ENCODE assay signal across 1 cellular context in the genomic region with DNA sequence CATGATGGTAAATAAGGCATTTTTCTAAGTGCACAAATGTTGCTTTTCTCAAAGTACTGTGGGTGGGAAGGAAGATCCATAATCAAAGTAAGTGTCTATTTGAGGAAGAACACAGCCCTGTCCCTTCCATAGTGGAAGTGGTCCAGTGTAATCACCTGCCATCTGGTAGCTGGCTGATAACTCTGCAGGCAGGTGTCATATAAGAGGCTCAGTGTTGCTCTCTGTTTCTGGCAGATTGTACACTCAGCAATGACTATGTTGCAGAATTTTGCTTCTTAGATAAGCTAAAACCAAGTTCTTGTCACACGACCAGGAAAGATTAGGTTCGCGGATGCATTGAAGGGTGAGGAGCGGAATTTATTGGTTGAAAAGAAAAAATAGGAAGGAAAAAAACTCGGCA.
A peak's percentile ranks its signal among the peaks of the same experiment; 100 is the strongest.
TF ChIP-seq lines count a peak whose summit lies in the region.

No MANE protein-coding gene starts in this region.

TF ChIP-seq in K562, 482 proteins besides CTCF, POLR2A, EP300 and RAD21 (continued from another document and continues in another):
- TF ChIP-seq MEF2A (IDR thresholded peaks at IDR 0.05; ENCODE audit: control insufficient read depth, low read depth, low read length) (peak; percentile 34; the same call in 1 of the 2 replicates), MTA2 (IDR thresholded peaks at IDR 0.05; ENCODE audit: low read depth) (peak; percentile 95), PURB (CRISPR knock-in tag; IDR thresholded peaks at IDR 0.05; ENCODE audit: low read depth) (no peak), THRAP3 (IDR thresholded peaks at IDR 0.05; ENCODE audit: borderline replicate concordance) (no peak), DMBX1 (CRISPR knock-in tag; IDR thresholded peaks at IDR 0.05; ENCODE audit: borderline replicate concordance) (peak; percentile 81), ARNT (IDR thresholded peaks at IDR 0.05) (peak; percentile 58 to 80; a peak in 2 of 4 replicates), ZKSCAN8 (CRISPR knock-in tag; IDR thresholded peaks at IDR 0.05) (peak; percentile 72), ZNF140 (CRISPR knock-in tag; IDR thresholded peaks at IDR 0.05) (no peak), ERF (CRISPR knock-in tag; IDR thresholded peaks at IDR 0.05) (no peak), PYGO2 (tag; IDR thresholded peaks at IDR 0.05) (0 out of 2 replicates have a peak, but pooled peaks have one; percentile 35), IFI16 (CRISPR knock-in tag; IDR thresholded peaks at IDR 0.05) (no peak), PML (IDR thresholded peaks at IDR 0.05; ENCODE audit: low read length) (peak; percentile 98), STAT5A (IDR thresholded peaks at IDR 0.05; ENCODE audit: borderline replicate concordance, low read length) (peak; percentile 93), RBFOX2 (IDR thresholded peaks at IDR 0.05; ENCODE audit: low read depth, low read length) (no peak), YBX1 (IDR thresholded peaks at IDR 0.05) (no peak), MCM2 (IDR thresholded peaks at IDR 0.05; ENCODE audit: low read depth) (no peak), RBM17 (IDR thresholded peaks at IDR 0.05; ENCODE audit: borderline replicate concordance, low read depth, low read length) (no peak), IRF2 (CRISPR knock-in tag; IDR thresholded peaks at IDR 0.05) (no peak), GTF2F1 (IDR thresholded peaks at IDR 0.05; ENCODE audit: low read depth, low read length) (no peak), ATF1 (CRISPR knock-in tag; IDR thresholded peaks at IDR 0.05) (no peak), ATF1 (tag; IDR thresholded peaks at IDR 0.05) (peak; percentile 36; the same call in 1 of the 2 replicates), LARP7 (IDR thresholded peaks at IDR 0.05) (no peak), MAFG (tag; conservative IDR thresholded peaks at IDR 0.05) (peak; percentile 64), SMARCE1 (IDR thresholded peaks at IDR 0.05) (peak; percentile 88), SREBF2 (CRISPR knock-in tag; IDR thresholded peaks at IDR 0.05) (no peak), ZNF583 (CRISPR knock-in tag; IDR thresholded peaks at IDR 0.05) (no peak), PHF21A (IDR thresholded peaks at IDR 0.05; ENCODE audit: borderline replicate concordance, low read depth) (no peak), ZNF134 (CRISPR knock-in tag; conservative IDR thresholded peaks at IDR 0.05) (no peak), GATA2 (CRISPR knock-in tag; IDR thresholded peaks at IDR 0.05) (peak; percentile 88), NEUROD1 (IDR thresholded peaks at IDR 0.05; ENCODE audit: borderline replicate concordance, low read depth, low read length, partially characterized antibody) (no peak), SMAD3 (CRISPR knock-in tag; conservative IDR thresholded peaks at IDR 0.05) (no peak), MTA3 (IDR thresholded peaks at IDR 0.05; ENCODE audit: borderline replicate concordance) (no peak), HDAC1 (IDR thresholded peaks at IDR 0.05) (peak in 1 of 2 experiments; percentile 72; a peak in 2 of 4 replicates), DDX20 (tag; IDR thresholded peaks at IDR 0.05; ENCODE audit: low read depth) (no peak), SNIP1 (IDR thresholded peaks at IDR 0.05; ENCODE audit: low read depth) (no peak), JUND (IDR thresholded peaks at IDR 0.05; ENCODE audit: borderline replicate concordance, low read depth, low read length) (peak; percentile 68), JUND (tag; IDR thresholded peaks at IDR 0.05; ENCODE audit: borderline replicate concordance, low read depth, low read length) (peak; percentile 40; the same call in 1 of the 3 replicates), EP400 (IDR thresholded peaks at IDR 0.05) (no peak), MEF2D (tag; conservative IDR thresholded peaks at IDR 0.05; ENCODE audit: low read depth) (no peak), ZNF354B (CRISPR knock-in tag; IDR thresholded peaks at IDR 0.05) (no peak), PTRF (tag; IDR thresholded peaks at IDR 0.05) (no peak), ZNF778 (CRISPR knock-in tag; IDR thresholded peaks at IDR 0.05) (no peak), TEAD4 (IDR thresholded peaks at IDR 0.05; ENCODE audit: low read length) (peak; percentile 100), TEAD4 (CRISPR knock-in tag; IDR thresholded peaks at IDR 0.05; ENCODE audit: borderline replicate concordance) (no peak), NCOA2 (IDR thresholded peaks at IDR 0.05; ENCODE audit: partially characterized antibody in 2 of 2) (peak; percentile 44 to 49), TAF9B (IDR thresholded peaks at IDR 0.05; ENCODE audit: partially characterized antibody) (no peak), EHMT2 (IDR thresholded peaks at IDR 0.05) (no peak), LCOR (CRISPR knock-in tag; IDR thresholded peaks at IDR 0.05) (0 out of 2 replicates have a peak, but pooled peaks have one; percentile 29), NELFE (IDR thresholded peaks at IDR 0.05; ENCODE audit: insufficient read depth, insufficient read length) (no peak), SMARCA5 (IDR thresholded peaks at IDR 0.05) (no peak), NR1H2 (CRISPR knock-in tag; IDR thresholded peaks at IDR 0.05) (no peak)
- TF ChIP-seq, protein P1, sequence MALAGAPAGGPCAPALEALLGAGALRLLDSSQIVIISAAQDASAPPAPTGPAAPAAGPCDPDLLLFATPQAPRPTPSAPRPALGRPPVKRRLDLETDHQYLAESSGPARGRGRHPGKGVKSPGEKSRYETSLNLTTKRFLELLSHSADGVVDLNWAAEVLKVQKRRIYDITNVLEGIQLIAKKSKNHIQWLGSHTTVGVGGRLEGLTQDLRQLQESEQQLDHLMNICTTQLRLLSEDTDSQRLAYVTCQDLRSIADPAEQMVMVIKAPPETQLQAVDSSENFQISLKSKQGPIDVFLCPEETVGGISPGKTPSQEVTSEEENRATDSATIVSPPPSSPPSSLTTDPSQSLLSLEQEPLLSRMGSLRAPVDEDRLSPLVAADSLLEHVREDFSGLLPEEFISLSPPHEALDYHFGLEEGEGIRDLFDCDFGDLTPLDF (CRISPR knock-in tag; IDR thresholded peaks at IDR 0.05), result no peak
- TF ChIP-seq, protein P2, sequence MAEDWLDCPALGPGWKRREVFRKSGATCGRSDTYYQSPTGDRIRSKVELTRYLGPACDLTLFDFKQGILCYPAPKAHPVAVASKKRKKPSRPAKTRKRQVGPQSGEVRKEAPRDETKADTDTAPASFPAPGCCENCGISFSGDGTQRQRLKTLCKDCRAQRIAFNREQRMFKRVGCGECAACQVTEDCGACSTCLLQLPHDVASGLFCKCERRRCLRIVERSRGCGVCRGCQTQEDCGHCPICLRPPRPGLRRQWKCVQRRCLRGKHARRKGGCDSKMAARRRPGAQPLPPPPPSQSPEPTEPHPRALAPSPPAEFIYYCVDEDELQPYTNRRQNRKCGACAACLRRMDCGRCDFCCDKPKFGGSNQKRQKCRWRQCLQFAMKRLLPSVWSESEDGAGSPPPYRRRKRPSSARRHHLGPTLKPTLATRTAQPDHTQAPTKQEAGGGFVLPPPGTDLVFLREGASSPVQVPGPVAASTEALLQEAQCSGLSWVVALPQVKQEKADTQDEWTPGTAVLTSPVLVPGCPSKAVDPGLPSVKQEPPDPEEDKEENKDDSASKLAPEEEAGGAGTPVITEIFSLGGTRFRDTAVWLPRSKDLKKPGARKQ (CRISPR knock-in tag; IDR thresholded peaks at IDR 0.05), result no peak
- TF ChIP-seq, protein P3, sequence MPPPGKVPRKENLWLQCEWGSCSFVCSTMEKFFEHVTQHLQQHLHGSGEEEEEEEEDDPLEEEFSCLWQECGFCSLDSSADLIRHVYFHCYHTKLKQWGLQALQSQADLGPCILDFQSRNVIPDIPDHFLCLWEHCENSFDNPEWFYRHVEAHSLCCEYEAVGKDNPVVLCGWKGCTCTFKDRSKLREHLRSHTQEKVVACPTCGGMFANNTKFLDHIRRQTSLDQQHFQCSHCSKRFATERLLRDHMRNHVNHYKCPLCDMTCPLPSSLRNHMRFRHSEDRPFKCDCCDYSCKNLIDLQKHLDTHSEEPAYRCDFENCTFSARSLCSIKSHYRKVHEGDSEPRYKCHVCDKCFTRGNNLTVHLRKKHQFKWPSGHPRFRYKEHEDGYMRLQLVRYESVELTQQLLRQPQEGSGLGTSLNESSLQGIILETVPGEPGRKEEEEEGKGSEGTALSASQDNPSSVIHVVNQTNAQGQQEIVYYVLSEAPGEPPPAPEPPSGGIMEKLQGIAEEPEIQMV (tag; conservative IDR thresholded peaks at IDR 0.05; ENCODE audit: low read depth), result no peak
- TF ChIP-seq, protein P4, sequence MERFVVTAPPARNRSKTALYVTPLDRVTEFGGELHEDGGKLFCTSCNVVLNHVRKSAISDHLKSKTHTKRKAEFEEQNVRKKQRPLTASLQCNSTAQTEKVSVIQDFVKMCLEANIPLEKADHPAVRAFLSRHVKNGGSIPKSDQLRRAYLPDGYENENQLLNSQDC (CRISPR knock-in tag; IDR thresholded peaks at IDR 0.05), result no peak
- TF ChIP-seq, protein P5, sequence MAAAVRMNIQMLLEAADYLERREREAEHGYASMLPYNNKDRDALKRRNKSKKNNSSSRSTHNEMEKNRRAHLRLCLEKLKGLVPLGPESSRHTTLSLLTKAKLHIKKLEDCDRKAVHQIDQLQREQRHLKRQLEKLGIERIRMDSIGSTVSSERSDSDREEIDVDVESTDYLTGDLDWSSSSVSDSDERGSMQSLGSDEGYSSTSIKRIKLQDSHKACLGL (CRISPR knock-in tag; IDR thresholded peaks at IDR 0.05; ENCODE audit: borderline replicate concordance, poor library complexity, severe bottlenecking), result no peak
- TF ChIP-seq, protein P6, sequence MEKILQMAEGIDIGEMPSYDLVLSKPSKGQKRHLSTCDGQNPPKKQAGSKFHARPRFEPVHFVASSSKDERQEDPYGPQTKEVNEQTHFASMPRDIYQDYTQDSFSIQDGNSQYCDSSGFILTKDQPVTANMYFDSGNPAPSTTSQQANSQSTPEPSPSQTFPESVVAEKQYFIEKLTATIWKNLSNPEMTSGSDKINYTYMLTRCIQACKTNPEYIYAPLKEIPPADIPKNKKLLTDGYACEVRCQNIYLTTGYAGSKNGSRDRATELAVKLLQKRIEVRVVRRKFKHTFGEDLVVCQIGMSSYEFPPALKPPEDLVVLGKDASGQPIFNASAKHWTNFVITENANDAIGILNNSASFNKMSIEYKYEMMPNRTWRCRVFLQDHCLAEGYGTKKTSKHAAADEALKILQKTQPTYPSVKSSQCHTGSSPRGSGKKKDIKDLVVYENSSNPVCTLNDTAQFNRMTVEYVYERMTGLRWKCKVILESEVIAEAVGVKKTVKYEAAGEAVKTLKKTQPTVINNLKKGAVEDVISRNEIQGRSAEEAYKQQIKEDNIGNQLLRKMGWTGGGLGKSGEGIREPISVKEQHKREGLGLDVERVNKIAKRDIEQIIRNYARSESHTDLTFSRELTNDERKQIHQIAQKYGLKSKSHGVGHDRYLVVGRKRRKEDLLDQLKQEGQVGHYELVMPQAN (IDR thresholded peaks at IDR 0.05; ENCODE audit: borderline replicate concordance), result no peak
- TF ChIP-seq, protein P7, sequence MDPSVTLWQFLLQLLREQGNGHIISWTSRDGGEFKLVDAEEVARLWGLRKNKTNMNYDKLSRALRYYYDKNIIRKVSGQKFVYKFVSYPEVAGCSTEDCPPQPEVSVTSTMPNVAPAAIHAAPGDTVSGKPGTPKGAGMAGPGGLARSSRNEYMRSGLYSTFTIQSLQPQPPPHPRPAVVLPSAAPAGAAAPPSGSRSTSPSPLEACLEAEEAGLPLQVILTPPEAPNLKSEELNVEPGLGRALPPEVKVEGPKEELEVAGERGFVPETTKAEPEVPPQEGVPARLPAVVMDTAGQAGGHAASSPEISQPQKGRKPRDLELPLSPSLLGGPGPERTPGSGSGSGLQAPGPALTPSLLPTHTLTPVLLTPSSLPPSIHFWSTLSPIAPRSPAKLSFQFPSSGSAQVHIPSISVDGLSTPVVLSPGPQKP (CRISPR knock-in tag; IDR thresholded peaks at IDR 0.05), result no peak
- TF ChIP-seq, protein P8, sequence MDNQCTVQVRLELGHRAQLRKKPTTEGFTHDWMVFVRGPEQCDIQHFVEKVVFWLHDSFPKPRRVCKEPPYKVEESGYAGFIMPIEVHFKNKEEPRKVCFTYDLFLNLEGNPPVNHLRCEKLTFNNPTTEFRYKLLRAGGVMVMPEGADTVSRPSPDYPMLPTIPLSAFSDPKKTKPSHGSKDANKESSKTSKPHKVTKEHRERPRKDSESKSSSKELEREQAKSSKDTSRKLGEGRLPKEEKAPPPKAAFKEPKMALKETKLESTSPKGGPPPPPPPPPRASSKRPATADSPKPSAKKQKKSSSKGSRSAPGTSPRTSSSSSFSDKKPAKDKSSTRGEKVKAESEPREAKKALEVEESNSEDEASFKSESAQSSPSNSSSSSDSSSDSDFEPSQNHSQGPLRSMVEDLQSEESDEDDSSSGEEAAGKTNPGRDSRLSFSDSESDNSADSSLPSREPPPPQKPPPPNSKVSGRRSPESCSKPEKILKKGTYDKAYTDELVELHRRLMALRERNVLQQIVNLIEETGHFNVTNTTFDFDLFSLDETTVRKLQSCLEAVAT (IDR thresholded peaks at IDR 0.05), result no peak
- TF ChIP-seq, protein P9, sequence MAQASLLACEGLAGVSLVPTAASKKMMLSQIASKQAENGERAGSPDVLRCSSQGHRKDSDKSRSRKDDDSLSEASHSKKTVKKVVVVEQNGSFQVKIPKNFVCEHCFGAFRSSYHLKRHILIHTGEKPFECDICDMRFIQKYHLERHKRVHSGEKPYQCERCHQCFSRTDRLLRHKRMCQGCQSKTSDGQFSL (CRISPR knock-in tag; IDR thresholded peaks at IDR 0.05), result no peak
- TF ChIP-seq, protein P9 (tag; IDR thresholded peaks at IDR 0.05), result no peak
- TF ChIP-seq, protein P10, sequence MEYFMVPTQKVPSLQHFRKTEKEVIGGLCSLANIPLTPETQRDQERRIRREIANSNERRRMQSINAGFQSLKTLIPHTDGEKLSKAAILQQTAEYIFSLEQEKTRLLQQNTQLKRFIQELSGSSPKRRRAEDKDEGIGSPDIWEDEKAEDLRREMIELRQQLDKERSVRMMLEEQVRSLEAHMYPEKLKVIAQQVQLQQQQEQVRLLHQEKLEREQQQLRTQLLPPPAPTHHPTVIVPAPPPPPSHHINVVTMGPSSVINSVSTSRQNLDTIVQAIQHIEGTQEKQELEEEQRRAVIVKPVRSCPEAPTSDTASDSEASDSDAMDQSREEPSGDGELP (CRISPR knock-in tag; IDR thresholded peaks at IDR 0.05; ENCODE audit: borderline replicate concordance), result no peak
- TF ChIP-seq, protein P11, sequence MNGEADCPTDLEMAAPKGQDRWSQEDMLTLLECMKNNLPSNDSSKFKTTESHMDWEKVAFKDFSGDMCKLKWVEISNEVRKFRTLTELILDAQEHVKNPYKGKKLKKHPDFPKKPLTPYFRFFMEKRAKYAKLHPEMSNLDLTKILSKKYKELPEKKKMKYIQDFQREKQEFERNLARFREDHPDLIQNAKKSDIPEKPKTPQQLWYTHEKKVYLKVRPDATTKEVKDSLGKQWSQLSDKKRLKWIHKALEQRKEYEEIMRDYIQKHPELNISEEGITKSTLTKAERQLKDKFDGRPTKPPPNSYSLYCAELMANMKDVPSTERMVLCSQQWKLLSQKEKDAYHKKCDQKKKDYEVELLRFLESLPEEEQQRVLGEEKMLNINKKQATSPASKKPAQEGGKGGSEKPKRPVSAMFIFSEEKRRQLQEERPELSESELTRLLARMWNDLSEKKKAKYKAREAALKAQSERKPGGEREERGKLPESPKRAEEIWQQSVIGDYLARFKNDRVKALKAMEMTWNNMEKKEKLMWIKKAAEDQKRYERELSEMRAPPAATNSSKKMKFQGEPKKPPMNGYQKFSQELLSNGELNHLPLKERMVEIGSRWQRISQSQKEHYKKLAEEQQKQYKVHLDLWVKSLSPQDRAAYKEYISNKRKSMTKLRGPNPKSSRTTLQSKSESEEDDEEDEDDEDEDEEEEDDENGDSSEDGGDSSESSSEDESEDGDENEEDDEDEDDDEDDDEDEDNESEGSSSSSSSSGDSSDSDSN (IDR thresholded peaks at IDR 0.05; ENCODE audit: borderline replicate concordance in 1 of 2, low read depth in 2 of 2, low read length in 2 of 2), result no peak
